25 cellular contexts compared by ENCODE assay signal in genomic region chr7:158265743-158266080, GRCh38.
"Had no signal": no experiment of that assay in that cellular context is flagged by ENCODE, and none has a peak within 500 bp of the region (broad histone marks: within the 10 kb centered on the region; RNA-seq: fewer than 3 reads in every experiment).

No MANE protein-coding gene starts in this region.

- ATAC-seq: body of pancreas, SK-N-SH treated with all-trans-retinoic acid at 6 μM for 48 hours had no signal

- H3K27ac Mint-ChIP-seq: activated CD4-positive, alpha-beta memory T cell treated with anti-CD3 and anti-CD28 coated beads, Interleukin-2, amount 10 ng/mL, durations not matched to agents 7 days and 5 days; activated CD4-positive, alpha-beta T cell treated with anti-CD3 and anti-CD28 coated beads, Interleukin-2, amount 10 ng/mL, durations not matched to agents 7 days and 5 days; activated naive CD4-positive, alpha-beta T cell treated with anti-CD3 and anti-CD28 coated beads, Interleukin-2, amount 50 U/mL, for 24 hours; activated T-cell treated with anti-CD3 and anti-CD28 coated beads, Interleukin-2, amount 50 U/mL, for 24 hours; memory B cell; nephron; T-helper 17 cell had no signal

- H3K4me1 ChIP-seq: body of pancreas, prostate gland, tibial nerve had no signal

- H3K36me3 Mint-ChIP-seq: activated naive CD4-positive, alpha-beta T cell treated with anti-CD3 and anti-CD28 coated beads, Interleukin-2, amount 50 U/mL, for 24 hours; memory B cell had no signal

- H3K4me3 Mint-ChIP-seq: activated CD4-positive, alpha-beta memory T cell treated with anti-CD3 and anti-CD28 coated beads, Interleukin-2, amount 10 ng/mL, durations not matched to agents 7 days and 5 days; activated CD4-positive, alpha-beta T cell treated with anti-CD3 and anti-CD28 coated beads, Interleukin-2, amount 10 ng/mL, durations not matched to agents 7 days and 5 days; activated naive CD4-positive, alpha-beta T cell treated with anti-CD3 and anti-CD28 coated beads, Interleukin-2, amount 50 U/mL, for 24 hours; activated T-cell treated with anti-CD3 and anti-CD28 coated beads, Interleukin-2, amount 50 U/mL, for 24 hours; memory B cell; nephron; T-helper 17 cell had no signal

- H3K27me3 ChIP-seq: body of pancreas, neutrophil, ovary, tibial nerve had no signal

- H3K4me1 Mint-ChIP-seq: activated CD4-positive, alpha-beta memory T cell treated with anti-CD3 and anti-CD28 coated beads, Interleukin-2, amount 10 ng/mL, durations not matched to agents 7 days and 5 days; activated CD4-positive, alpha-beta T cell treated with anti-CD3 and anti-CD28 coated beads, Interleukin-2, amount 10 ng/mL, durations not matched to agents 7 days and 5 days; activated naive CD4-positive, alpha-beta T cell treated with anti-CD3 and anti-CD28 coated beads, Interleukin-2, amount 50 U/mL, for 24 hours; memory B cell; nephron; T-helper 17 cell had no signal

- H3K36me3 ChIP-seq: neutrophil, ovary, prostate gland, tibial nerve, WERI-Rb-1 had no signal

- H3K27me3 Mint-ChIP-seq: activated CD4-positive, alpha-beta memory T cell treated with anti-CD3 and anti-CD28 coated beads, Interleukin-2, amount 10 ng/mL, durations not matched to agents 7 days and 5 days; activated CD4-positive, alpha-beta T cell treated with anti-CD3 and anti-CD28 coated beads, Interleukin-2, amount 10 ng/mL, durations not matched to agents 7 days and 5 days; activated naive CD4-positive, alpha-beta T cell treated with anti-CD3 and anti-CD28 coated beads, Interleukin-2, amount 50 U/mL, for 24 hours; activated T-cell treated with anti-CD3 and anti-CD28 coated beads, Interleukin-2, amount 50 U/mL, for 24 hours; memory B cell; T-helper 17 cell had no signal

- H3K4me3 ChIP-seq: body of pancreas, coronary artery, dorsolateral prefrontal cortex, ovary, prostate gland, tibial nerve had no signal

- H3K27ac ChIP-seq: body of pancreas, coronary artery, dorsolateral prefrontal cortex, neutrophil, ovary, prostate gland, WERI-Rb-1 had no signal

- H3K9me3 ChIP-seq: body of pancreas, neutrophil, ovary, prostate gland had no signal

- DNase-seq: activated CD4-positive, alpha-beta memory T cell treated with anti-CD3 and anti-CD28 coated beads, Interleukin-2, amount 10 ng/mL, durations not matched to agents 7 days and 5 days; activated CD4-positive, alpha-beta T cell treated with anti-CD3 and anti-CD28 coated beads, Interleukin-2, amount 10 ng/mL, durations not matched to agents 7 days and 5 days; activated CD4-positive, CD25-positive, alpha-beta regulatory T cell treated with anti-CD3 and anti-CD28 coated beads, Interleukin-2, amount 50 U/mL, for 72 hours; activated CD8-positive, alpha-beta memory T cell treated with anti-CD3 and anti-CD28 coated beads, Interleukin-2, amount 50 U/mL, for 48 hours; activated T-cell treated with anti-CD3 and anti-CD28 coated beads, Interleukin-2, amount 50 U/mL, for 24 hours; anterior cingulate cortex; body of pancreas; cerebellar nuclear complex; effector memory CD4-positive, alpha-beta T cell; islet precursor cell; ovary; retina; stimulated activated naive CD4-positive, alpha-beta T cell; T-helper 17 cell; T1000; WERI-Rb-1 had no signal

- H3K9me3 Mint-ChIP-seq: activated naive CD4-positive, alpha-beta T cell treated with anti-CD3 and anti-CD28 coated beads, Interleukin-2, amount 50 U/mL, for 24 hours; activated T-cell treated with anti-CD3 and anti-CD28 coated beads, Interleukin-2, amount 50 U/mL, for 24 hours; nephron had no signal
